In genomic region chr14:88242426-88242825, GRCh38 we compare ENCODE assay signal across 20 cellular contexts.
"Had no signal": no experiment of that assay in that cellular context is flagged by ENCODE, and none has a peak within 500 bp of the region (broad histone marks: within the 10 kb centered on the region; RNA-seq: fewer than 3 reads in every experiment).

No MANE protein-coding gene starts in this region.

- H3K36me3 Mint-ChIP-seq: naive thymus-derived CD4-positive, alpha-beta T cell; stimulated activated memory B cell treated with anti-CD40 and anti-IgM and Interleukin-4, amounts not matched to agents 10 μg/mL and 1 μg/mL and 100 μg/mL, for 72 hours had no signal

- H3K79me2 ChIP-seq: hepatocyte had no signal

- H3K4me3 Mint-ChIP-seq: endodermal cell; naive thymus-derived CD4-positive, alpha-beta T cell; nephron progenitor cell; stimulated activated memory B cell treated with anti-CD40 and anti-IgM and Interleukin-4, amounts not matched to agents 10 μg/mL and 1 μg/mL and 100 μg/mL, for 72 hours; stimulated activated naive CD8-positive, alpha-beta T cell treated with anti-CD3 and anti-CD28 coated beads, Interleukin-15, amount 100 ng/mL, for 72 hours had no signal

- H3K4me3 ChIP-seq: coronary artery, hepatocyte, spleen, thoracic aorta, transverse colon had no signal

- H3K9me3 Mint-ChIP-seq: endodermal cell; stimulated activated memory B cell treated with anti-CD40 and anti-IgM and Interleukin-4, amounts not matched to agents 10 μg/mL and 1 μg/mL and 100 μg/mL, for 72 hours; stimulated activated naive CD8-positive, alpha-beta T cell treated with anti-CD3 and anti-CD28 coated beads, Interleukin-15, amount 100 ng/mL, for 72 hours had no signal

- DNase-seq: effector CD4-positive, alpha-beta T cell; endodermal cell; erythroblast; foreskin keratinocyte; head of caudate nucleus; mammary epithelial cell; naive thymus-derived CD4-positive, alpha-beta T cell; nephron progenitor cell; spleen; stimulated activated CD4-positive, alpha-beta T cell treated with anti-CD3 and anti-CD28 coated beads, Interleukin-15, amount 100 ng/mL, for 24 hours; stimulated activated CD4-positive, alpha-beta T cell treated with anti-CD3 and anti-CD28 coated beads, Interleukin-1b, Interleukin-23, amount 100 ng/mL, for 48 hours; stimulated activated CD4-positive, alpha-beta T cell treated with anti-CD3 and anti-CD28 coated beads, Interleukin-4, amount 100 ng/mL, for 24 hours; stimulated activated naive CD8-positive, alpha-beta T cell treated with anti-CD3 and anti-CD28 coated beads, Interleukin-15, amount 100 ng/mL, for 72 hours; transverse colon had no signal

- H2AFZ ChIP-seq: hepatocyte had no signal

- ATAC-seq: foreskin keratinocyte; naive thymus-derived CD4-positive, alpha-beta T cell; sciatic nerve; stimulated activated memory B cell treated with anti-CD40 and anti-IgM and Interleukin-4, amounts not matched to agents 10 μg/mL and 1 μg/mL and 100 μg/mL, for 72 hours; stimulated activated naive CD8-positive, alpha-beta T cell treated with anti-CD3 and anti-CD28 coated beads, Interleukin-15, amount 100 ng/mL, for 72 hours had no signal

- H3K36me3 ChIP-seq: neutrophil, spleen, thoracic aorta, transverse colon had no signal

- H3K27me3 ChIP-seq: foreskin keratinocyte, hepatocyte, neutrophil, transverse colon had no signal

- H3K27ac ChIP-seq: coronary artery, foreskin keratinocyte, hepatocyte, neutrophil, spleen, thoracic aorta, transverse colon had no signal

- H3K9me3 ChIP-seq: neutrophil, spleen, thoracic aorta, transverse colon had no signal

- H3K4me1 Mint-ChIP-seq: endodermal cell; stimulated activated memory B cell treated with anti-CD40 and anti-IgM and Interleukin-4, amounts not matched to agents 10 μg/mL and 1 μg/mL and 100 μg/mL, for 72 hours; stimulated activated naive CD8-positive, alpha-beta T cell treated with anti-CD3 and anti-CD28 coated beads, Interleukin-15, amount 100 ng/mL, for 72 hours had no signal

- H3K4me2 ChIP-seq: hepatocyte had no signal

- H3K4me1 ChIP-seq: foreskin keratinocyte, spleen had no signal

- H3K27ac Mint-ChIP-seq: endodermal cell; naive thymus-derived CD4-positive, alpha-beta T cell; nephron progenitor cell; stimulated activated memory B cell treated with anti-CD40 and anti-IgM and Interleukin-4, amounts not matched to agents 10 μg/mL and 1 μg/mL and 100 μg/mL, for 72 hours; stimulated activated naive CD8-positive, alpha-beta T cell treated with anti-CD3 and anti-CD28 coated beads, Interleukin-15, amount 100 ng/mL, for 72 hours had no signal
